Comparison of ENCODE assay signal across 8 cellular contexts in the genomic region with DNA sequence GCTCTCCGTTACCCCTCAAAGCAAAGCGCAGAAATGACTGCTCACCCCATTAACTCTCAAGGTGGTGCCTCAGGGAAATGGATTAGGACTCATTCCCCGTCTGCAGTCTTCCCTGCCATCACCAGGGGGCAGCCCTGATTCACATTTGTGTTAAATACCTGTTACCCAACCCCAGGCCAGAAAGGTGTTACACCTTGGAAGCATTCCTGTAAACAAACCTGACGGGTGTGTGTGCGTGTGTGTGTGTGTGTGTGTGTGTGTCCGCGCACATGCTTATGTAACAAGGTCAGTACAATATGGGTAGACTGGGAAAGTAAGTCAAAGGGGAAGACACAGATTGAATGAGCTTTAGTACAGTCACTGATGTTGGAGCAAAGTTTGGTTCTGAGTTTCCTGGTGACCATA. TPM values are rescaled to one million over a fixed set of nuclear protein-coding genes. Genes with fewer than 3 reads are reported as not detected.
DNase-seq lines count a peak whose midpoint lies in the region; ATAC-seq and TF ChIP-seq lines count a peak whose summit lies in the region.

No MANE protein-coding gene starts in this region.

- H3K9me3 ChIP-seq in AG04450 (ENCODE audit: control insufficient read depth, insufficient read depth, low read length) (no peaks in the 10 kb centered on the region), GM23248 (ENCODE audit: low read depth) (no peaks in the 10 kb centered on the region), lower lobe of right lung (no peaks in the 10 kb centered on the region)

- no peaks in the 10 kb centered on the region for H3K9me2 ChIP-seq in GM23248 (ENCODE audit: insufficient read depth)

- intact Hi-C loops in dorsolateral prefrontal cortex (cut with DNase I) = loop anchor here in 1 of 2 donors (2.0 kb wide), 1 partner anchor 600 kb away; no protein-coding TSS in a partner anchor
- intact Hi-C loops in lower lobe of right lung (cut with DNase I) = no loop called here

- POLR2A ChIA-PET in AG04450 (lab: Yijun Ruan, JAX) = no interaction called here

- H3K9ac ChIP-seq in GM23248 = no peak overlapping the region

- H3K27me3 ChIP-seq in AG04450 (ENCODE audit: control insufficient read depth, insufficient read depth, low read length) (peaks cover 38% of the 10 kb centered on the region), GM23248 (replicated peaks; ENCODE audit: insufficient read depth) (peaks cover 52% of the 10 kb centered on the region), dorsolateral prefrontal cortex (peaks cover 0 to 44% (median 0%) of the 10 kb centered on the region in 45 donors), lower lobe of right lung (ENCODE audit: low read depth) (peaks cover 26% of the 10 kb centered on the region)

- WGBS in GM23248 (ENCODE audit: low coverage in 1 of 2, low lambda C conversion rate in 2 of 2, missing lambda C conversion rate in 2 of 2), 2 experiments = 1 to 3% methylated on average over 7 of the region's 7 CpGs

- DNase-seq in AG04450 (ENCODE audit: low read depth, low spot score) (no peak), GM23248 (peak; percentile 69), NCI-H345 treated with DMSO at 0.1 percent for 48 hours (lab: John Stamatoyannopoulos, UW; ENCODE audit: unreplicated experiment) (peak; percentile 51), dorsolateral prefrontal cortex (peak in 9 of 10 donors; percentile 52 to 81 (median 65)), lower lobe of right lung (peak; percentile 83)
- DNase-seq in activated CD4-positive, alpha-beta T cell treated with anti-CD3 and anti-CD28 coated beads, Interleukin-2, amount 50 U/mL, for 4 hours = peak; percentile 60 to 66
- peak; percentile 38 to 40 for DNase-seq in stimulated activated CD8-positive, alpha-beta memory T cell treated with anti-CD3 and anti-CD28 coated beads, Interleukin-15, amount 100 ng/mL, for 48 hours (ENCODE audit: low read depth in 2 of 2)

- H2AFZ ChIP-seq in GM23248 = no peak overlapping the region

- H3K36me3 ChIP-seq in GM23248 (ENCODE audit: low read depth) (no peaks in the 10 kb centered on the region), lower lobe of right lung (no peaks in the 10 kb centered on the region)

- CTCF ChIA-PET in AG04450 (lab: Charles Lee) = interaction anchor here (0.6 to 3.9 kb wide), 14 partner anchors 9 to 611 kb away, joined by 3 to 22 read pairs (median 3); no protein-coding TSS in a partner anchor

- ATAC-seq in lower lobe of right lung = peak; percentile 90 to 95
- no peak for ATAC-seq in HG03025 (IDR thresholded peaks at IDR 0.05; ENCODE audit: low FRiP score, unreplicated experiment)

- no peaks in the 10 kb centered on the region for H4K20me1 ChIP-seq in GM23248 (ENCODE audit: insufficient read depth)

- in situ Hi-C loops in GM23248 (cut with MboI) = loop anchor here (25.0 kb wide), 1 partner anchor 585 kb away; no protein-coding TSS in a partner anchor

- H3K4me2 ChIP-seq in GM23248 (ENCODE audit: unreplicated experiment) = no peak overlapping the region

- no peaks in the 10 kb centered on the region for H3F3A ChIP-seq in GM23248 (ENCODE audit: insufficient read depth)

- TF ChIP-seq CTCF in AG04450 (IDR thresholded peaks at IDR 0.05; ENCODE audit: low read depth, low read length) (peak; percentile 87), dorsolateral prefrontal cortex (IDR thresholded peaks at IDR 0.05 in 54 of 56, conservative IDR thresholded peaks at IDR 0.05 in 2 of 56; ENCODE audit: low read depth in 1 of 56, partially characterized antibody in 56 of 56) (peak; percentile 37 to 77 (median 68)), lower lobe of right lung (IDR thresholded peaks at IDR 0.05) (peak; percentile 81)

- H3K4me3 ChIP-seq in AG04450 (ENCODE audit: low read depth, low read length) (no peak overlapping the region), GM23248 (no peak overlapping the region), dorsolateral prefrontal cortex (peak overlapping the region in 12 of 59 donors; percentile 10 to 36 (median 28)), lower lobe of right lung (no peak overlapping the region)

- no peaks in the 10 kb centered on the region for H3K79me2 ChIP-seq in GM23248 (ENCODE audit: insufficient read depth)

- H3K27ac ChIP-seq in AG04450 (ENCODE audit: low read depth, low read length) (no peak overlapping the region), GM23248 (no peak overlapping the region), dorsolateral prefrontal cortex (no peak overlapping the region), lower lobe of right lung (no peak overlapping the region)

- H3K4me1 ChIP-seq in GM23248 (ENCODE audit: insufficient read depth) = no peaks in the 10 kb centered on the region
- no peaks in the 10 kb centered on the region for H3K4me1 ChIP-seq in lower lobe of right lung

RNA-seq across cellular contexts. Expression of a gene that starts 6.3 kb away (rescaled TPM):
- polyA plus RNA-seq in AG04450 (2011; rRNA removed) (not detected in 2 replicates), GM23248 (2016; fragmentation: Nextera tagmentation; extraction: Ambion mirVana) (not detected in 2 replicates)
- polyA minus RNA-seq in AG04450 (2011; rRNA and poly(A)+ RNA removed) = not detected in 2 replicates
- total RNA-seq in GM23248 (2014; rRNA removed; shearing (Covaris generic)) = not detected in 2 replicates
- total RNA-seq in dorsolateral prefrontal cortex (not detected), lower lobe of right lung (not detected)

RNA-seq across cellular contexts. Expression of a gene that starts 17.6 kb away (rescaled TPM):
- not detected in 2 replicates for polyA plus RNA-seq in AG04450 (2011; rRNA removed)
- polyA minus RNA-seq in AG04450 (2011; rRNA and poly(A)+ RNA removed) = not detected in 2 replicates
- not detected in 2 replicates for total RNA-seq in GM23248 (2014; rRNA removed; shearing (Covaris generic))
- polyA plus RNA-seq in GM23248 (2016; fragmentation: Nextera tagmentation; extraction: Ambion mirVana) = not detected in 2 replicates
- not detected for total RNA-seq in dorsolateral prefrontal cortex
- not detected for total RNA-seq in lower lobe of right lung
